Comparison of ENCODE assay signal across 1 cellular context in the genomic region with DNA sequence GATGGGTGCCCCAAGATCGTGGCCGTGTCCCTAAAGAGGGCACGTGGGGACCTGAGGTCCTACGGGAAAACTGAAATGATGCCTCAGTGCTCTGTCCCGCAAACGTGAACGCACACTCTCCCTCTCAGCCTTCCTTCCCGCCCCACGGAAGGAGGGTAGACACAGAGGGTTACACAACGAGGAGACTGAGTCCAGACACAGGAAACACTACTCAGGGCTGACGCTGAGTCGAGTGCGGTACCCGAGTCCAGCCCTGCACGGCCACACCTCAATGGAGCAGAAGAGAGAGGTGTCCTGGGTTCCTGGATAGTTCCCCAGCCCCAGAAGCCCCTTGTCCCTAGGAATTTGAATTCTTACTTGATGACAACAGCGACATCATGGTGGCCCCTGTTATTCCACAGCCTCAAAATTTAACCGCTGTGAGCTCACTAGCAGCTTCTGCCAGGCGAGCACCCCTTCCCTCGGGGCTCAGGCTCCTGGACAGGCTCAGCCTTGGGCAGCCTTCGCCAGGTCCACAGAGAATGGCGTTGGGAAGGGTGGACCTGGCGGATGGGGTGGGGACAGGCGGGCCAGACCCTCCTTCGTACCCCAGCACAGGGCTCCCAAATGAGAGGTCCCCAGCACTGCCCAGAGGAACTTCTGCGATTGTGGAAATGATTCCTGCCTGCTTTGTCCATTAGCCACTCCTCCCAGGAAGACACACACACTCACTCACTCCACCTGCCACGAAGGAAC.
TF ChIP-seq lines count a peak whose summit lies in the region.

No MANE protein-coding gene starts in this region.

TF ChIP-seq in IMR-90, 13 proteins besides CTCF, POLR2A, EP300 and RAD21 (continued from another document):
- no peak for TF ChIP-seq RCOR1 (IDR thresholded peaks at IDR 0.05; ENCODE audit: insufficient replicate concordance, low read length)
- TF ChIP-seq CEBPB (IDR thresholded peaks at IDR 0.05; ENCODE audit: low read depth, low read length) = no peak
- TF ChIP-seq, protein P1, sequence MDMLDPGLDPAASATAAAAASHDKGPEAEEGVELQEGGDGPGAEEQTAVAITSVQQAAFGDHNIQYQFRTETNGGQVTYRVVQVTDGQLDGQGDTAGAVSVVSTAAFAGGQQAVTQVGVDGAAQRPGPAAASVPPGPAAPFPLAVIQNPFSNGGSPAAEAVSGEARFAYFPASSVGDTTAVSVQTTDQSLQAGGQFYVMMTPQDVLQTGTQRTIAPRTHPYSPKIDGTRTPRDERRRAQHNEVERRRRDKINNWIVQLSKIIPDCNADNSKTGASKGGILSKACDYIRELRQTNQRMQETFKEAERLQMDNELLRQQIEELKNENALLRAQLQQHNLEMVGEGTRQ (IDR thresholded peaks at IDR 0.05; ENCODE audit: low read depth, low read length) = no peak
- TF ChIP-seq, protein P2, sequence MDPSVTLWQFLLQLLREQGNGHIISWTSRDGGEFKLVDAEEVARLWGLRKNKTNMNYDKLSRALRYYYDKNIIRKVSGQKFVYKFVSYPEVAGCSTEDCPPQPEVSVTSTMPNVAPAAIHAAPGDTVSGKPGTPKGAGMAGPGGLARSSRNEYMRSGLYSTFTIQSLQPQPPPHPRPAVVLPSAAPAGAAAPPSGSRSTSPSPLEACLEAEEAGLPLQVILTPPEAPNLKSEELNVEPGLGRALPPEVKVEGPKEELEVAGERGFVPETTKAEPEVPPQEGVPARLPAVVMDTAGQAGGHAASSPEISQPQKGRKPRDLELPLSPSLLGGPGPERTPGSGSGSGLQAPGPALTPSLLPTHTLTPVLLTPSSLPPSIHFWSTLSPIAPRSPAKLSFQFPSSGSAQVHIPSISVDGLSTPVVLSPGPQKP (IDR thresholded peaks at IDR 0.05; ENCODE audit: borderline replicate concordance, low read depth, low read length) = no peak
- no peak for TF ChIP-seq MAFK (IDR thresholded peaks at IDR 0.05; ENCODE audit: low read depth, low read length)
- no peak for TF ChIP-seq MXI1 (IDR thresholded peaks at IDR 0.05; ENCODE audit: borderline replicate concordance, low read depth, low read length)
